In the genomic region with DNA sequence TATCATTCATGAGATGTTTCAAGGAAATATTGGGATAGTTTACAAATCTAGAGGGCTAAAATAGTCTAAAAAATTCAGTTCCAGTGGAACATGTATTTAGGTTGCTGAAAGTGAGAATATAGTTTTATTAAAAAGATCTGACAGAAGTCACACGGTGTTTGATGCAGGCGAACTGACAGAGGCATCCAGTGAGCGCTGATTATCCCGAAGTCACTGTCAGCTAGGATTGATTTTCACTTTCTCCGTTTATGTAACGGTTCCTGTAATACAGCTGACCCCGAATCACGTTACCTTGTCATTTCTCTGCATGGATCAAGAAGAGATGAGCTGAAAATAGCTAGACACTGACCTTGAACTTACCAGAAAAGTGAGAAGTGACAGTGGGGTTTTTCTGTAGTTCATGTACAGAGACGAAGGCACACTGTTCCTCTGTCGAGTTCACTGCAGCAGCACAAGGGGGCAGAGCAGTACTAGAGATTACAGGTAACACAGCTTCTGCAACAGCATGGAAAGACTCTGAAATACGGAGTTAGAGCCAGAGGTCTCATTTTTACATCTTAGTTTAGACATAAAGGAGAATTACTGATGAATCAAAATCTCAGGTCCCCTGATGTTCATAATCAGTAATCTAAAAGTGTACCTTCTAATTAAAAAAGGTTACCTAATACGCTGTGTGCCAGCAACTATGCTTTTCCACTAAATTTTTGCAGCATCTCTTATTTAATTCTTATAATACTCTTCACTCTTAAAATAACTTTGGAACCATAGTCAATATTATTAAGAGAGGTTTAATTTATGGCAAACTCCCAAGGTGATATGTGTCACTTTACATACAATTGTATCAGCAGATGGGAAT, we compare ENCODE assay signal across 9 cellular contexts. TPM values are rescaled to one million over a fixed set of nuclear protein-coding genes. Genes with fewer than 3 reads are reported as not detected.
DNase-seq lines count a peak whose midpoint lies in the region; ATAC-seq and TF ChIP-seq lines count a peak whose summit lies in the region.
"Had no signal": no experiment of that assay in that cellular context is flagged by ENCODE, and none has a peak within 500 bp of the region (broad histone marks: within the 10 kb centered on the region; RNA-seq: fewer than 3 reads in every experiment).

No MANE protein-coding gene starts in this region.

- peak overlapping the region in 4 of 8 donors; percentile 1 to 27 (median 6) for H3K4me3 Mint-ChIP-seq in CD4-positive, alpha-beta memory T cell
- no peak overlapping the region for H3K4me3 Mint-ChIP-seq in activated T-helper 1 cell treated with anti-CD3 and anti-CD28 coated beads, Interleukin-12 subunit alpha, Interleukin-12 subunit beta, Interleukin-2, Interleukin-4 antibody, amounts not matched to agents 30 ng/mL and 10 ng/mL and 1 ng/mL, durations not matched to agents 14 hours and 24 hours and 36 hours

- H3K4me1 Mint-ChIP-seq in CD4-positive, alpha-beta memory T cell, result peaks cover 69 to 92% (median 82%) of the 10 kb centered on the region in 4 donors
- H3K4me1 Mint-ChIP-seq in activated T-helper 1 cell treated with anti-CD3 and anti-CD28 coated beads, Interleukin-12 subunit alpha, Interleukin-12 subunit beta, Interleukin-2, Interleukin-4 antibody, amounts not matched to agents 30 ng/mL and 10 ng/mL and 1 ng/mL, durations not matched to agents 14 hours and 24 hours and 36 hours (ENCODE audit: low read depth), result peaks cover 83% of the 10 kb centered on the region

- H3K27me3 ChIP-seq in CD4-positive, alpha-beta memory T cell (ENCODE audit: insufficient read depth, low read length), result no peaks in the 10 kb centered on the region
- no peaks in the 10 kb centered on the region for H3K27me3 ChIP-seq in psoas muscle (ENCODE audit: insufficient read depth in 3 of 3, low read length in 2 of 3)

- H3K4me1 ChIP-seq in CD4-positive, alpha-beta memory T cell (ENCODE audit: insufficient read depth, low read length), result peaks cover 83% of the 10 kb centered on the region
- no peaks in the 10 kb centered on the region for H3K4me1 ChIP-seq in psoas muscle
- H3K4me1 ChIP-seq: SJSA1 had no signal

- no peak overlapping the region for H3K27ac ChIP-seq in CD4-positive, alpha-beta memory T cell (ENCODE audit: low read depth, low read length)
- no peak overlapping the region for H3K27ac ChIP-seq in psoas muscle
- H3K27ac ChIP-seq: SJSA1 had no signal

- no peak overlapping the region for H3K4me3 ChIP-seq in CD4-positive, alpha-beta memory T cell (ENCODE audit: low read length in 2 of 2)
- no peak overlapping the region for H3K4me3 ChIP-seq in psoas muscle
- H3K4me3 ChIP-seq: SJSA1 had no signal

- H3K27me3 Mint-ChIP-seq in CD4-positive, alpha-beta memory T cell, result no peaks in the 10 kb centered on the region
- no peaks in the 10 kb centered on the region for H3K27me3 Mint-ChIP-seq in activated T-helper 1 cell treated with anti-CD3 and anti-CD28 coated beads, Interleukin-12 subunit alpha, Interleukin-12 subunit beta, Interleukin-2, Interleukin-4 antibody, amounts not matched to agents 30 ng/mL and 10 ng/mL and 1 ng/mL, durations not matched to agents 14 hours and 24 hours and 36 hours (ENCODE audit: insufficient read depth)

- no peaks in the 10 kb centered on the region for H3K9me3 ChIP-seq in CD4-positive, alpha-beta memory T cell (ENCODE audit: control insufficient read depth in 1 of 2, low read length in 2 of 2)
- no peaks in the 10 kb centered on the region for H3K9me3 ChIP-seq in psoas muscle
- H3K9me3 ChIP-seq: SJSA1 had no signal

- H3K9me3 Mint-ChIP-seq in CD4-positive, alpha-beta memory T cell, result no peaks in the 10 kb centered on the region
- H3K9me3 Mint-ChIP-seq in activated T-helper 1 cell treated with anti-CD3 and anti-CD28 coated beads, Interleukin-12 subunit alpha, Interleukin-12 subunit beta, Interleukin-2, Interleukin-4 antibody, amounts not matched to agents 30 ng/mL and 10 ng/mL and 1 ng/mL, durations not matched to agents 14 hours and 24 hours and 36 hours, result no peaks in the 10 kb centered on the region

- no peaks in the 10 kb centered on the region for H3K36me3 ChIP-seq in CD4-positive, alpha-beta memory T cell (ENCODE audit: insufficient read depth, low read length)
- H3K36me3 ChIP-seq in psoas muscle (ENCODE audit: insufficient read depth in 1 of 2, low read depth in 1 of 2), result no peaks in the 10 kb centered on the region
- H3K36me3 ChIP-seq: SJSA1 had no signal

- intact Hi-C loops in CD4-positive, alpha-beta memory T cell (cut with micrococcal nuclease), result loop anchor here (1.0 to 2.0 kb wide), 6 partner anchors 33 to 122 kb away; partner anchors contain the start of gene ARHGAP15
- intact Hi-C loops in activated T-helper 1 cell treated with anti-CD3 and anti-CD28 coated beads, Interleukin-12 subunit alpha, Interleukin-12 subunit beta, Interleukin-2, Interleukin-4 antibody, amounts not matched to agents 30 ng/mL and 10 ng/mL and 1 ng/mL, durations not matched to agents 14 hours and 24 hours and 36 hours (cut with micrococcal nuclease), result loop anchor here (1.0 to 2.0 kb wide), 7 partner anchors 21 to 128 kb away; no protein-coding TSS in a partner anchor
- intact Hi-C loops in psoas muscle (cut with DNase I), result loop anchor here in 1 of 2 donors (2.0 to 10.0 kb wide), 2 partner anchors 57 to 93 kb away; no protein-coding TSS in a partner anchor

- ATAC-seq in GM19023 (IDR thresholded peaks at IDR 0.05; ENCODE audit: unreplicated experiment) (peak; percentile 78), HG03159 (IDR thresholded peaks at IDR 0.05; ENCODE audit: unreplicated experiment) (peak; percentile 83), psoas muscle (peak in 1 of 4 donors; percentile 58)

- WGBS in psoas muscle, 3 donors, result 36 to 44% (median 37%) methylated on average over 12 of the region's 12 CpGs

- peak; percentile 62 to 78 (median 71) for DNase-seq in CD4-positive, alpha-beta memory T cell
- DNase-seq in NCI-H82 treated with DMSO at 0.1 percent for 48 hours (lab: John Stamatoyannopoulos, UW; ENCODE audit: unreplicated experiment) (peak; percentile 56), fibroblast of the conjunctiva (ENCODE audit: low read depth) (peak; percentile 45), psoas muscle (peak in 1 of 2 donors; percentile 14), germinal center (ENCODE audit: low spot score) (no peak)
- peak; percentile 39 for DNase-seq in activated T-helper 1 cell treated with anti-CD3 and anti-CD28 coated beads, Interleukin-12 subunit alpha, Interleukin-12 subunit beta, Interleukin-2, Interleukin-4 antibody, amounts not matched to agents 30 ng/mL and 10 ng/mL and 1 ng/mL, durations not matched to agents 14 hours and 24 hours and 36 hours (ENCODE audit: low spot score)

- H3K27ac Mint-ChIP-seq in CD4-positive, alpha-beta memory T cell, result peak overlapping the region; percentile 30 to 90 (median 78)
- peak overlapping the region; percentile 57 for H3K27ac Mint-ChIP-seq in activated T-helper 1 cell treated with anti-CD3 and anti-CD28 coated beads, Interleukin-12 subunit alpha, Interleukin-12 subunit beta, Interleukin-2, Interleukin-4 antibody, amounts not matched to agents 30 ng/mL and 10 ng/mL and 1 ng/mL, durations not matched to agents 14 hours and 24 hours and 36 hours

- peak; percentile 41 for TF ChIP-seq CTCF in psoas muscle (IDR thresholded peaks at IDR 0.05)

- peaks cover 41 to 55% of the 10 kb centered on the region in 2 donors for H3K36me3 Mint-ChIP-seq in CD4-positive, alpha-beta memory T cell
- peaks cover 36% of the 10 kb centered on the region for H3K36me3 Mint-ChIP-seq in activated T-helper 1 cell treated with anti-CD3 and anti-CD28 coated beads, Interleukin-12 subunit alpha, Interleukin-12 subunit beta, Interleukin-2, Interleukin-4 antibody, amounts not matched to agents 30 ng/mL and 10 ng/mL and 1 ng/mL, durations not matched to agents 14 hours and 24 hours and 36 hours (ENCODE audit: low read depth)

- POLR2A ChIA-PET in CD4-positive, alpha-beta memory T cell (lab: Charles Lee; ENCODE audit: partially characterized antibody), result interaction anchor here (1.0 to 9.1 kb wide), 8 partner anchors 9 to 96 kb away, joined by 3 to 90 read pairs (median 7); partner anchors contain the start of gene ARHGAP15

- CTCF ChIA-PET in CD4-positive, alpha-beta memory T cell (lab: Charles Lee; ENCODE audit: partially characterized antibody), result interaction anchor here (0.7 to 10.7 kb wide), 35 partner anchors 9 to 193 kb away, joined by 3 to 227 read pairs (median 8); partner anchors contain the start of gene ARHGAP15

RNA-seq across cellular contexts. Expression of gene ARHGAP15, which starts 33.0 kb away (rescaled TPM):
- total RNA-seq in CD4-positive, alpha-beta memory T cell, result 100 to 1,000 TPM; 218 to 225 TPM
- 100 to 1,000 TPM; 506 to 524 TPM for polyA plus RNA-seq in CD4-positive, alpha-beta memory T cell
- total RNA-seq in activated T-helper 1 cell treated with anti-CD3 and anti-CD28 coated beads, Interleukin-12 subunit alpha, Interleukin-12 subunit beta, Interleukin-2, Interleukin-4 antibody, amounts not matched to agents 30 ng/mL and 10 ng/mL and 1 ng/mL, durations not matched to agents 14 hours and 24 hours and 36 hours, result 64.3 and 65.3 TPM in 2 replicates
- 1 to 10 TPM in 3 of 4 donors, under 1 TPM in 1; 0.87 to 3.1 (median 2.3) TPM for total RNA-seq in psoas muscle
- under 1 TPM; 0.49 to 0.95 (median 0.87) TPM for polyA plus RNA-seq in psoas muscle
- total RNA-seq: SJSA1 had no signal

Comparison
In these comparisons a context has a peak if more than half of its experiments do, and no peak if none do; other contexts are left out.
1. RNA of gene ARHGAP15, which starts 33.0 kb away (total RNA-seq): 218 to 225 TPM in CD4-positive, alpha-beta memory T cell and 64.3 to 65.3 TPM in activated T-helper 1 cell treated with anti-CD3 and anti-CD28 coated beads, Interleukin-12 subunit alpha, Interleukin-12 subunit beta, Interleukin-2, Interleukin-4 antibody, amounts not matched to agents 30 ng/mL and 10 ng/mL and 1 ng/mL, durations not matched to agents 14 hours and 24 hours and 36 hours; 0.87 to 3.1 TPM in psoas muscle; every median in the first group is over 10 times any median in the second.